8 cellular contexts compared by ENCODE assay signal in the genomic region with DNA sequence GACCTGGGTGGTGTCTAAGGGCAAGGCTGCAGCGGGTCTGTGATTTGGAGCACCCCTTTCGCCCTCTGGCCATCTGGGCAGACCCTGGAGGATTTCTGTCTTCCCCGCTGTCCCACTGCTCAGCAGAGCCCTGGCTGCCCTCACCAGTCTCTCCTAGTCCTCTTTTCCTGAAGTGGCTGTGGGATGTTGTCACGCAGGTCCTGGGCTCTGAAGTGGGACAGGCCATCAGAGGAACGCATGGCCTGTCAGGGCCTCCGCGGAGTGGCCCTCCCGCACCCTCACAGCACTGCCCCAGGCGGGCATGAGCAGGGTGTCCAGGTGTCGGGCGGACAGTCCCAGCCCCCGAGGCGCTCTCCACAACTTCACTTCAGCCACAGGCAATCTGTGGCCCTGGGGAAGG. TPM values are rescaled to one million over a fixed set of nuclear protein-coding genes. Genes with fewer than 3 reads are reported as not detected.
DNase-seq lines count a peak whose midpoint lies in the region; ATAC-seq and TF ChIP-seq lines count a peak whose summit lies in the region.

No MANE protein-coding gene starts in this region.

- DNase-seq in activated CD8-positive, alpha-beta memory T cell treated with anti-CD3 and anti-CD28 coated beads, Interleukin-2, amount 10 ng/mL, durations not matched to agents 7 days and 5 days: no peak
- no peak for DNase-seq in activated CD8-positive, alpha-beta memory T cell treated with anti-CD3 and anti-CD28 coated beads, Interleukin-2, amount 50 U/mL, for 48 hours
- DNase-seq in activated CD4-positive, alpha-beta memory T cell treated with anti-CD3 and anti-CD28 coated beads, Interleukin-2, amount 10 ng/mL, durations not matched to agents 7 days and 5 days: no peak
- peak; percentile 19 for DNase-seq in left kidney (ENCODE audit: low read depth, low spot score)
- no peak for DNase-seq in sigmoid colon
- no peak for DNase-seq in ecto neural progenitor cell (ENCODE audit: low spot score)
- DNase-seq in SK-N-DZ (ENCODE audit: low spot score): no peak

- H3K9me3 Mint-ChIP-seq in activated CD8-positive, alpha-beta memory T cell treated with anti-CD3 and anti-CD28 coated beads, Interleukin-2, amount 10 ng/mL, durations not matched to agents 7 days and 5 days (ENCODE audit: low read depth): no peaks in the 10 kb centered on the region
- H3K9me3 Mint-ChIP-seq in activated CD4-positive, alpha-beta memory T cell treated with anti-CD3 and anti-CD28 coated beads, Interleukin-2, amount 10 ng/mL, durations not matched to agents 7 days and 5 days: peaks cover 8% of the 10 kb centered on the region

- 94 to 96% methylated on average over 13 of the region's 13 CpGs for WGBS in sigmoid colon, 2 donors

- H3K27me3 ChIP-seq in subcutaneous abdominal adipose tissue (ENCODE audit: control insufficient read depth in 5 of 5, insufficient read depth in 4 of 5, low read length in 5 of 5) (no peaks in the 10 kb centered on the region), sigmoid colon (no peaks in the 10 kb centered on the region)

- ATAC-seq in activated CD8-positive, alpha-beta memory T cell treated with anti-CD3 and anti-CD28 coated beads, Interleukin-2, amount 10 ng/mL, durations not matched to agents 7 days and 5 days: no peak

- no peaks in the 10 kb centered on the region for H3K27me3 Mint-ChIP-seq in activated CD8-positive, alpha-beta memory T cell treated with anti-CD3 and anti-CD28 coated beads, Interleukin-2, amount 10 ng/mL, durations not matched to agents 7 days and 5 days
- H3K27me3 Mint-ChIP-seq in activated CD4-positive, alpha-beta memory T cell treated with anti-CD3 and anti-CD28 coated beads, Interleukin-2, amount 10 ng/mL, durations not matched to agents 7 days and 5 days: no peaks in the 10 kb centered on the region

- peaks cover 81% of the 10 kb centered on the region for H3K4me1 Mint-ChIP-seq in activated CD8-positive, alpha-beta memory T cell treated with anti-CD3 and anti-CD28 coated beads, Interleukin-2, amount 10 ng/mL, durations not matched to agents 7 days and 5 days
- H3K4me1 Mint-ChIP-seq in activated CD4-positive, alpha-beta memory T cell treated with anti-CD3 and anti-CD28 coated beads, Interleukin-2, amount 10 ng/mL, durations not matched to agents 7 days and 5 days: peaks cover 75% of the 10 kb centered on the region

- peak overlapping the region in 3 of 5 donors; percentile 72 to 83 (median 73) for H3K9ac ChIP-seq in subcutaneous abdominal adipose tissue (ENCODE audit: low read length in 5 of 5)

- H3K9me3 ChIP-seq in subcutaneous abdominal adipose tissue (ENCODE audit: control insufficient read depth in 5 of 5, low read length in 5 of 5) (no peaks in the 10 kb centered on the region), sigmoid colon (no peaks in the 10 kb centered on the region)

- H3K36me3 ChIP-seq in subcutaneous abdominal adipose tissue (ENCODE audit: control insufficient read depth in 5 of 5, insufficient read depth in 5 of 5, low read length in 5 of 5) (peaks cover 0 to 15% (median 3%) of the 10 kb centered on the region in 5 donors), sigmoid colon (peaks cover 0 to 11% (median 0%) of the 10 kb centered on the region in 4 donors)

- H3K36me3 Mint-ChIP-seq in activated CD8-positive, alpha-beta memory T cell treated with anti-CD3 and anti-CD28 coated beads, Interleukin-2, amount 10 ng/mL, durations not matched to agents 7 days and 5 days: peaks cover 53% of the 10 kb centered on the region
- H3K36me3 Mint-ChIP-seq in activated CD4-positive, alpha-beta memory T cell treated with anti-CD3 and anti-CD28 coated beads, Interleukin-2, amount 10 ng/mL, durations not matched to agents 7 days and 5 days (ENCODE audit: low read depth): peaks cover 71% of the 10 kb centered on the region

- POLR2A ChIA-PET in activated CD4-positive, alpha-beta memory T cell treated with anti-CD3 and anti-CD28 coated beads, Interleukin-2, amount 10 ng/mL, durations not matched to agents 7 days and 5 days (lab: Charles Lee): interaction anchor here (1.0 kb wide), 1 partner anchor 67 kb away, joined by 3 read pairs; no protein-coding TSS in a partner anchor

- CTCF ChIA-PET in activated CD8-positive, alpha-beta memory T cell treated with anti-CD3 and anti-CD28 coated beads, Interleukin-2, amount 10 ng/mL, durations not matched to agents 7 days and 5 days (lab: Charles Lee): interaction anchor here (1.4 to 1.5 kb wide), 2 partner anchors 89 to 90 kb away, joined by 3 to 6 read pairs; no protein-coding TSS in a partner anchor
- CTCF ChIA-PET in activated CD4-positive, alpha-beta memory T cell treated with anti-CD3 and anti-CD28 coated beads, Interleukin-2, amount 10 ng/mL, durations not matched to agents 7 days and 5 days (lab: Charles Lee): interaction anchor here (4.9 kb wide), 1 partner anchor 89 kb away, joined by 18 read pairs; no protein-coding TSS in a partner anchor

- H3K27ac Mint-ChIP-seq in activated CD8-positive, alpha-beta memory T cell treated with anti-CD3 and anti-CD28 coated beads, Interleukin-2, amount 10 ng/mL, durations not matched to agents 7 days and 5 days: peak overlapping the region; percentile 88
- H3K27ac Mint-ChIP-seq in activated CD4-positive, alpha-beta memory T cell treated with anti-CD3 and anti-CD28 coated beads, Interleukin-2, amount 10 ng/mL, durations not matched to agents 7 days and 5 days: peak overlapping the region; percentile 83

- H3K4me1 ChIP-seq in subcutaneous abdominal adipose tissue (ENCODE audit: control insufficient read depth in 5 of 5, insufficient read depth in 5 of 5, low read length in 5 of 5) (peaks cover 5 to 31% (median 28%) of the 10 kb centered on the region in 5 donors), sigmoid colon (peaks cover 0 to 47% (median 26%) of the 10 kb centered on the region in 4 donors)

- peak overlapping the region in 4 of 5 donors; percentile 68 to 74 (median 72) for H3K4me3 ChIP-seq in subcutaneous abdominal adipose tissue (ENCODE audit: low read depth in 1 of 5, low read length in 5 of 5)
- H3K4me3 ChIP-seq in sigmoid colon: no peak overlapping the region

- no peak for TF ChIP-seq CTCF in sigmoid colon (IDR thresholded peaks at IDR 0.05)

- peak overlapping the region; percentile 78 for H3K4me3 Mint-ChIP-seq in activated CD8-positive, alpha-beta memory T cell treated with anti-CD3 and anti-CD28 coated beads, Interleukin-2, amount 10 ng/mL, durations not matched to agents 7 days and 5 days
- peak overlapping the region; percentile 78 for H3K4me3 Mint-ChIP-seq in activated CD4-positive, alpha-beta memory T cell treated with anti-CD3 and anti-CD28 coated beads, Interleukin-2, amount 10 ng/mL, durations not matched to agents 7 days and 5 days

- no peak for TF ChIP-seq EP300 in sigmoid colon (IDR thresholded peaks at IDR 0.05)

- no peak for TF ChIP-seq POLR2A in sigmoid colon (IDR thresholded peaks at IDR 0.05)

- H3K27ac ChIP-seq in subcutaneous abdominal adipose tissue (ENCODE audit: low read depth, low read length) (no peak overlapping the region), sigmoid colon (peak overlapping the region in 1 of 4 donors; percentile 89)

- intact Hi-C loops in sigmoid colon (cut with DNase I): no loop called here

RNA-seq across cellular contexts. Expression of a gene that starts 1.1 kb away (rescaled TPM):
- 10 to 100 TPM; 20.3 to 21.4 TPM for total RNA-seq in activated CD8-positive, alpha-beta memory T cell treated with anti-CD3 and anti-CD28 coated beads, Interleukin-2, amount 10 ng/mL, durations not matched to agents 7 days and 5 days
- total RNA-seq in activated CD4-positive, alpha-beta memory T cell treated with anti-CD3 and anti-CD28 coated beads, Interleukin-2, amount 10 ng/mL, durations not matched to agents 7 days and 5 days: 10 to 100 TPM; 19.2 to 21.8 TPM
- 10 to 100 TPM; 16.8 to 32.1 (median 25.0) TPM for total RNA-seq in sigmoid colon
- polyA plus RNA-seq in sigmoid colon: 1 to 10 TPM; 1.6 to 9.7 (median 1.8) TPM
- polyA plus RNA-seq in SK-N-DZ (2014; cell fraction: cytosol; rRNA removed): 3.0 and 5.5 TPM in 2 replicates
- polyA plus RNA-seq in SK-N-DZ (2014; cell fraction: nucleus; rRNA removed): 1.7 and 3.6 TPM in 2 replicates

RNA-seq across cellular contexts. Expression of a gene that starts 28.4 kb away (rescaled TPM):
- total RNA-seq in activated CD8-positive, alpha-beta memory T cell treated with anti-CD3 and anti-CD28 coated beads, Interleukin-2, amount 10 ng/mL, durations not matched to agents 7 days and 5 days: 10 to 100 TPM; 36.7 to 41.8 TPM
- 10 to 100 TPM; 59.2 to 59.3 TPM for total RNA-seq in activated CD4-positive, alpha-beta memory T cell treated with anti-CD3 and anti-CD28 coated beads, Interleukin-2, amount 10 ng/mL, durations not matched to agents 7 days and 5 days
- total RNA-seq in sigmoid colon: 10 to 100 TPM; 47.9 to 60.2 (median 50.5) TPM
- polyA plus RNA-seq in sigmoid colon: 100 to 1,000 TPM in 2 of 3 donors, 10 to 100 TPM in 1; 86.6 to 143 (median 118) TPM
- polyA plus RNA-seq in SK-N-DZ (2014; cell fraction: cytosol; rRNA removed): 11.0 and 14.1 TPM in 2 replicates
- polyA plus RNA-seq in SK-N-DZ (2014; cell fraction: nucleus; rRNA removed): 4.6 and 6.6 TPM in 2 replicates

Comparison
In these comparisons a context has a peak if more than half of its experiments do, and no peak if none do; other contexts are left out.
1. H3K4me3 ChIP-seq: peak in subcutaneous abdominal adipose tissue (4 of 5); none in sigmoid colon (0 of 4).